ENCODE assay signal across 26 cellular contexts in genomic region chr21:14405225-14405624, GRCh38.
"Had no signal": no experiment of that assay in that cellular context is flagged by ENCODE, and none has a peak within 500 bp of the region (broad histone marks: within the 10 kb centered on the region; RNA-seq: fewer than 3 reads in every experiment).

No MANE protein-coding gene starts in this region.

- ATAC-seq: activated CD4-positive, alpha-beta T cell treated with anti-CD3 and anti-CD28 coated beads for 36 hours; activated CD8-positive, alpha-beta T cell treated with anti-CD3 and anti-CD28 coated beads, Interleukin-2, amount 10 ng/mL, durations not matched to agents 7 days and 5 days; activated naive CD4-positive, alpha-beta T cell treated with anti-CD3 and anti-CD28 coated beads, Interleukin-2, amount 50 U/mL, for 72 hours; activated naive CD8-positive, alpha-beta T cell treated with anti-CD3 and anti-CD28 coated beads, Interleukin-2, amount 50 U/mL, for 24 hours; PC-3; T-cell had no signal

- H3K27me3 Mint-ChIP-seq: activated CD4-positive, alpha-beta T cell treated with anti-CD3 and anti-CD28 coated beads for 36 hours; activated naive CD8-positive, alpha-beta T cell treated with anti-CD3 and anti-CD28 coated beads, Interleukin-2, amount 50 U/mL, for 24 hours; brain; IgD-negative memory B cell had no signal

- H3K27ac Mint-ChIP-seq: activated CD4-positive, alpha-beta T cell treated with anti-CD3 and anti-CD28 coated beads for 36 hours; activated CD8-positive, alpha-beta T cell treated with anti-CD3 and anti-CD28 coated beads, Interleukin-2, amount 10 ng/mL, durations not matched to agents 7 days and 5 days; activated naive CD4-positive, alpha-beta T cell treated with anti-CD3 and anti-CD28 coated beads, Interleukin-2, amount 50 U/mL, for 72 hours; activated naive CD8-positive, alpha-beta T cell treated with anti-CD3 and anti-CD28 coated beads, Interleukin-2, amount 50 U/mL, for 24 hours; brain; IgD-negative memory B cell; T-cell had no signal

- H3K9me3 Mint-ChIP-seq: activated naive CD4-positive, alpha-beta T cell treated with anti-CD3 and anti-CD28 coated beads, Interleukin-2, amount 50 U/mL, for 72 hours; activated naive CD8-positive, alpha-beta T cell treated with anti-CD3 and anti-CD28 coated beads, Interleukin-2, amount 50 U/mL, for 24 hours; IgD-negative memory B cell had no signal

- H3K27ac ChIP-seq: cardiac muscle cell, WERI-Rb-1 had no signal

- H3K36me3 ChIP-seq: cardiac muscle cell, WERI-Rb-1 had no signal

- H3K36me3 Mint-ChIP-seq: activated naive CD4-positive, alpha-beta T cell treated with anti-CD3 and anti-CD28 coated beads, Interleukin-2, amount 50 U/mL, for 72 hours; brain; IgD-negative memory B cell; T-cell had no signal

- DNase-seq: activated CD4-positive, alpha-beta T cell treated with anti-CD3 and anti-CD28 coated beads for 36 hours; activated CD4-positive, alpha-beta T cell treated with anti-CD3 and anti-CD28 coated beads, Interleukin-2, amount 50 U/mL, for 4 hours; activated CD8-positive, alpha-beta memory T cell treated with anti-CD3 and anti-CD28 coated beads, Interleukin-2, amount 50 U/mL, for 48 hours; activated CD8-positive, alpha-beta T cell treated with anti-CD3 and anti-CD28 coated beads, Interleukin-2, amount 10 ng/mL, durations not matched to agents 7 days and 5 days; activated naive CD8-positive, alpha-beta T cell treated with anti-CD3 and anti-CD28 coated beads, Interleukin-2, amount 50 U/mL, for 24 hours; activated T-cell treated with anti-CD3 and anti-CD28 coated beads, Interleukin-2, amount 50 U/mL, for 1 hour; amygdala; MM.1S; NCI-H1105 treated with DMSO at 0.1 percent for 48 hours; NCI-H1436 treated with DMSO at 0.1 percent for 48 hours; NCI-H187; NCI-H2081; NCI-H2171; NCI-H2227 treated with DMSO at 0.1 percent for 48 hours; NCI-H446 treated with DMSO at 0.1 percent for 48 hours; NCI-H526 treated with DMSO at 0.1 percent for 48 hours; NK-92 treated with Interleukin-12 subunit alpha and Interleukin-12 subunit beta, amount 100 ng/mL, for 24 hours; PC-3; SHP77 treated with DMSO at 0.1 percent for 48 hours; T-cell; T-helper 2 cell; WERI-Rb-1 had no signal

- H3K4me3 ChIP-seq: cardiac muscle cell had no signal

- H3K27me3 ChIP-seq: cardiac muscle cell had no signal

- H3K4me1 Mint-ChIP-seq: activated CD4-positive, alpha-beta T cell treated with anti-CD3 and anti-CD28 coated beads for 36 hours; activated naive CD8-positive, alpha-beta T cell treated with anti-CD3 and anti-CD28 coated beads, Interleukin-2, amount 50 U/mL, for 24 hours; brain; IgD-negative memory B cell; T-cell had no signal

- H3K4me3 Mint-ChIP-seq: activated CD4-positive, alpha-beta T cell treated with anti-CD3 and anti-CD28 coated beads for 36 hours; activated CD8-positive, alpha-beta T cell treated with anti-CD3 and anti-CD28 coated beads, Interleukin-2, amount 10 ng/mL, durations not matched to agents 7 days and 5 days; activated naive CD8-positive, alpha-beta T cell treated with anti-CD3 and anti-CD28 coated beads, Interleukin-2, amount 50 U/mL, for 24 hours; brain; IgD-negative memory B cell; T-cell had no signal
